ENCODE assay signal across 11 cellular contexts in genomic region chr10:101489355-101489754, GRCh38.
DNase-seq lines count a peak whose midpoint lies in the region; TF ChIP-seq lines count a peak whose summit lies in the region.
"Had no signal": no experiment of that assay in that cellular context is flagged by ENCODE, and none has a peak within 500 bp of the region (broad histone marks: within the 10 kb centered on the region; RNA-seq: fewer than 3 reads in every experiment).

No MANE protein-coding gene starts in this region.

- no peak overlapping the region for H3K4me3 ChIP-seq in left ventricle myocardium inferior
- H3K4me3 ChIP-seq: cardiac muscle cell, mucosa of descending colon, right atrium auricular region had no signal

- no peaks in the 10 kb centered on the region for H3K9me3 ChIP-seq in left ventricle myocardium inferior (replicated peaks)
- H3K9me3 ChIP-seq: mucosa of descending colon, right atrium auricular region had no signal

- H3K36me3 ChIP-seq in left ventricle myocardium inferior = no peaks in the 10 kb centered on the region
- H3K36me3 ChIP-seq: cardiac muscle cell, right atrium auricular region had no signal

- DNase-seq in H4 (ENCODE audit: low spot score) (peak; percentile 25), NCI-H1048 (lab: John Stamatoyannopoulos, UW) (peak; percentile 18), NOMO-1 treated with DMSO at 0.1 percent for 48 hours (lab: John Stamatoyannopoulos, UW; ENCODE audit: unreplicated experiment) (peak; percentile 59), fibroblast of the conjunctiva (ENCODE audit: low read depth) (peak; percentile 8), T-helper 1 cell (no peak), caudate nucleus (lab: John Stamatoyannopoulos, UW) (no peak), left ventricle myocardium inferior (no peak)
- no peak for DNase-seq in stimulated activated CD4-positive, alpha-beta T cell treated with anti-CD3 and anti-CD28 coated beads, Interleukin-15, amount 100 ng/mL, for 24 hours
- DNase-seq: mucosa of descending colon had no signal

- no peak for TF ChIP-seq CTCF in left ventricle myocardium inferior (IDR thresholded peaks at IDR 0.05; ENCODE audit: borderline replicate concordance)

- no peaks in the 10 kb centered on the region for H3K27me3 ChIP-seq in left ventricle myocardium inferior (ENCODE audit: low read depth)
- H3K27me3 ChIP-seq: right atrium auricular region had no signal

- H3K27ac ChIP-seq in caudate nucleus (ENCODE audit: low read depth, low read length) (no peak overlapping the region), left ventricle myocardium inferior (replicated peaks) (no peak overlapping the region)
- H3K27ac ChIP-seq: cardiac muscle cell, right atrium auricular region had no signal

- H3K4me1 ChIP-seq in left ventricle myocardium inferior = peaks cover 15% of the 10 kb centered on the region
- H3K4me1 ChIP-seq: right atrium auricular region had no signal

- intact Hi-C loops in left ventricle myocardium inferior (cut with micrococcal nuclease) = no loop called here

Comparison
In these comparisons a context has a peak if more than half of its experiments do, and no peak if none do; other contexts are left out.
1. DNase-seq: peak in H4 (single experiment), NCI-H1048 (single experiment), NOMO-1 treated with DMSO at 0.1 percent for 48 hours (single experiment) and fibroblast of the conjunctiva (single experiment); none in T-helper 1 cell (0 of 5), caudate nucleus (0 of 61), stimulated activated CD4-positive, alpha-beta T cell treated with anti-CD3 and anti-CD28 coated beads, Interleukin-15, amount 100 ng/mL, for 24 hours (single experiment) and left ventricle myocardium inferior (single experiment).